In genomic region chr17:59804910-59805381, GRCh38 we compare ENCODE assay signal across 2 cellular contexts.
TF ChIP-seq lines count a peak whose summit lies in the region.

No MANE protein-coding gene starts in this region.

TF ChIP-seq in IMR-90, 13 proteins besides CTCF, POLR2A, EP300 and RAD21 (continued from another document):
- no peak for TF ChIP-seq ELK1 (IDR thresholded peaks at IDR 0.05; ENCODE audit: borderline replicate concordance, low read depth, low read length)
- TF ChIP-seq FOS (IDR thresholded peaks at IDR 0.05; ENCODE audit: low read depth, low read length): no peak
- no peak for TF ChIP-seq RFX5 (IDR thresholded peaks at IDR 0.05; ENCODE audit: low read depth, low read length)
- TF ChIP-seq MXI1 (IDR thresholded peaks at IDR 0.05; ENCODE audit: borderline replicate concordance, low read depth, low read length): no peak
- TF ChIP-seq BHLHE40 (IDR thresholded peaks at IDR 0.05; ENCODE audit: low read depth, low read length): no peak
- no peak for TF ChIP-seq CHD1 (IDR thresholded peaks at IDR 0.05; ENCODE audit: low read depth, low read length)
- no peak for TF ChIP-seq SMC3 (IDR thresholded peaks at IDR 0.05; ENCODE audit: low read depth, low read length)
- no peak for TF ChIP-seq USF2 (IDR thresholded peaks at IDR 0.05; ENCODE audit: low read depth, low read length)

TF ChIP-seq in SK-N-SH, 30 proteins besides CTCF, POLR2A, EP300 and RAD21:
- TF ChIP-seq ZBTB33 (IDR thresholded peaks at IDR 0.05; ENCODE audit: borderline replicate concordance, low read depth) (no peak), FOSL2 (IDR thresholded peaks at IDR 0.05; ENCODE audit: borderline replicate concordance, low read depth) (no peak), FOXJ3 (CRISPR knock-in tag; IDR thresholded peaks at IDR 0.05) (no peak), GATA2 (CRISPR knock-in tag; IDR thresholded peaks at IDR 0.05) (no peak), FOXM1 (IDR thresholded peaks at IDR 0.05; ENCODE audit: low read depth) (no peak), MEF2A (IDR thresholded peaks at IDR 0.05; ENCODE audit: borderline replicate concordance, low read depth) (no peak), MAX (IDR thresholded peaks at IDR 0.05; ENCODE audit: low read depth) (peak; percentile 74; the same call in 1 of the 2 replicates), POLR2AphosphoS5 (IDR thresholded peaks at IDR 0.05; ENCODE audit: low read depth, low read length) (0 out of 2 replicates have a peak, but pooled peaks have one; percentile 32), TEAD4 (IDR thresholded peaks at IDR 0.05; ENCODE audit: borderline replicate concordance, insufficient read depth) (no peak), ELF1 (IDR thresholded peaks at IDR 0.05) (no peak), MXI1 (IDR thresholded peaks at IDR 0.05; ENCODE audit: low read depth, low read length) (no peak), YY1 (IDR thresholded peaks at IDR 0.05; ENCODE audit: low read depth) (peak; percentile 64; the same call in 1 of the 2 replicates), SMC3 (IDR thresholded peaks at IDR 0.05; ENCODE audit: low read depth, low read length) (no peak)
